In genomic region chr7:28231181-28231580, GRCh38 we compare ENCODE assay signal across 6 cellular contexts. TPM values are rescaled to one million over a fixed set of nuclear protein-coding genes. Genes with fewer than 3 reads are reported as not detected.
"Had no signal": no experiment of that assay in that cellular context is flagged by ENCODE, and none has a peak within 500 bp of the region (broad histone marks: within the 10 kb centered on the region; RNA-seq: fewer than 3 reads in every experiment).

No MANE protein-coding gene starts in this region.

- H3K4me3 ChIP-seq: GM23248, HAP-1 had no signal

- H3K9me3 ChIP-seq: HAP-1 had no signal

- H3K27ac ChIP-seq: GM23248, HL-60 had no signal

- DNase-seq: GM23248, HFFc6, KBM-7 had no signal

- H3K36me3 ChIP-seq: HAP-1 had no signal

RNA-seq across cellular contexts. Expression of gene JAZF1, which starts 50.6 kb away (rescaled TPM):
- total RNA-seq: HepG2 had no signal
